In genomic region chr6:37783831-37784584, GRCh38 we compare ENCODE assay signal across 8 cellular contexts. TPM values are rescaled to one million over a fixed set of nuclear protein-coding genes. Genes with fewer than 3 reads are reported as not detected.
DNase-seq lines count a peak whose midpoint lies in the region; ATAC-seq lines count a peak whose summit lies in the region.

No MANE protein-coding gene starts in this region.

- H3K36me3 Mint-ChIP-seq in stimulated activated memory B cell treated with anti-CD40 and anti-IgM and Interleukin-4, amounts not matched to agents 10 μg/mL and 1 μg/mL and 100 μg/mL, for 72 hours: no peaks in the 10 kb centered on the region

- H3K4me3 Mint-ChIP-seq in stimulated activated memory B cell treated with anti-CD40 and anti-IgM and Interleukin-4, amounts not matched to agents 10 μg/mL and 1 μg/mL and 100 μg/mL, for 72 hours: peak overlapping the region; percentile 83

- peaks cover 19% of the 10 kb centered on the region for H3K4me1 Mint-ChIP-seq in stimulated activated memory B cell treated with anti-CD40 and anti-IgM and Interleukin-4, amounts not matched to agents 10 μg/mL and 1 μg/mL and 100 μg/mL, for 72 hours

- H3K27ac Mint-ChIP-seq in stimulated activated memory B cell treated with anti-CD40 and anti-IgM and Interleukin-4, amounts not matched to agents 10 μg/mL and 1 μg/mL and 100 μg/mL, for 72 hours: peak overlapping the region; percentile 77

- peaks cover 39% of the 10 kb centered on the region for H3K27me3 Mint-ChIP-seq in stimulated activated memory B cell treated with anti-CD40 and anti-IgM and Interleukin-4, amounts not matched to agents 10 μg/mL and 1 μg/mL and 100 μg/mL, for 72 hours

- DNase-seq in DMS 273 (lab: John Stamatoyannopoulos, UW; ENCODE audit: unreplicated experiment) (peak; percentile 59), DMS 273 treated with DMSO at 0.1 percent for 48 hours (lab: John Stamatoyannopoulos, UW) (no peak), NCI-H748 (lab: John Stamatoyannopoulos, UW; ENCODE audit: unreplicated experiment) (peak; percentile 78), cerebellum (ENCODE audit: low spot score) (peak; percentile 42), left lobe of liver (ENCODE audit: low spot score) (no peak), NCI-H2081 (lab: John Stamatoyannopoulos, UW) (no peak)

- H3K9me3 Mint-ChIP-seq in stimulated activated memory B cell treated with anti-CD40 and anti-IgM and Interleukin-4, amounts not matched to agents 10 μg/mL and 1 μg/mL and 100 μg/mL, for 72 hours: no peaks in the 10 kb centered on the region

- ATAC-seq in left lobe of liver (peak; percentile 74), GM18867 (IDR thresholded peaks at IDR 0.05; ENCODE audit: unreplicated experiment) (no peak)
- ATAC-seq in stimulated activated memory B cell treated with anti-CD40 and anti-IgM and Interleukin-4, amounts not matched to agents 10 μg/mL and 1 μg/mL and 100 μg/mL, for 72 hours: peak; percentile 60

RNA-seq across cellular contexts. Expression of gene ZFAND3, which starts 35.5 kb away (rescaled TPM):
- total RNA-seq in cerebellum: 31.0 TPM
- 41.0 TPM for total RNA-seq in left lobe of liver

Comparison
In these comparisons a context has a peak if more than half of its experiments do, and no peak if none do; other contexts are left out.
1. DNase-seq: peak in DMS 273 (single experiment), NCI-H748 (single experiment) and cerebellum (single experiment); none in DMS 273 treated with DMSO at 0.1 percent for 48 hours (single experiment), left lobe of liver (single experiment) and NCI-H2081 (0 of 2).